Comparison of ENCODE assay signal across 26 cellular contexts in genomic region chr1:98367426-98367825, GRCh38.
"Had no signal": no experiment of that assay in that cellular context is flagged by ENCODE, and none has a peak within 500 bp of the region (broad histone marks: within the 10 kb centered on the region; RNA-seq: fewer than 3 reads in every experiment).

No MANE protein-coding gene starts in this region.

- H3K27me3 Mint-ChIP-seq: activated CD8-positive, alpha-beta T cell treated with anti-CD3 and anti-CD28 coated beads for 36 hours; activated naive CD8-positive, alpha-beta T cell treated with anti-CD3 and anti-CD28 coated beads, Interleukin-2, amount 50 U/mL, for 24 hours; activated T-cell treated with anti-CD3 and anti-CD28 coated beads, Interleukin-2, amount 50 U/mL, for 24 hours had no signal

- H3K36me3 ChIP-seq: brain microvascular endothelial cell, SJSA1 had no signal

- H3K9me3 Mint-ChIP-seq: activated CD8-positive, alpha-beta T cell treated with anti-CD3 and anti-CD28 coated beads for 36 hours; activated naive CD8-positive, alpha-beta T cell treated with anti-CD3 and anti-CD28 coated beads, Interleukin-2, amount 50 U/mL, for 24 hours; activated T-cell treated with anti-CD3 and anti-CD28 coated beads, Interleukin-2, amount 50 U/mL, for 24 hours had no signal

- H3K4me1 Mint-ChIP-seq: activated naive CD8-positive, alpha-beta T cell treated with anti-CD3 and anti-CD28 coated beads, Interleukin-2, amount 50 U/mL, for 24 hours had no signal

- H3K27ac ChIP-seq: brain microvascular endothelial cell, KMS-11, SJSA1 had no signal

- H3K36me3 Mint-ChIP-seq: activated naive CD4-positive, alpha-beta T cell treated with anti-CD3 and anti-CD28 coated beads, Interleukin-2, amount 50 U/mL, for 72 hours had no signal

- ATAC-seq: activated CD8-positive, alpha-beta T cell treated with anti-CD3 and anti-CD28 coated beads for 36 hours; activated naive CD4-positive, alpha-beta T cell treated with anti-CD3 and anti-CD28 coated beads, Interleukin-2, amount 50 U/mL, for 72 hours; activated naive CD8-positive, alpha-beta T cell treated with anti-CD3 and anti-CD28 coated beads, Interleukin-2, amount 50 U/mL, for 24 hours; Panc1 had no signal

- H3K27me3 ChIP-seq: brain microvascular endothelial cell, SJSA1 had no signal

- H3K27ac Mint-ChIP-seq: activated CD4-positive, alpha-beta T cell treated with anti-CD3 and anti-CD28 coated beads, Interleukin-2, amount 10 ng/mL, durations not matched to agents 24 days and 14 days; activated CD8-positive, alpha-beta T cell treated with anti-CD3 and anti-CD28 coated beads for 36 hours; activated naive CD4-positive, alpha-beta T cell treated with anti-CD3 and anti-CD28 coated beads, Interleukin-2, amount 50 U/mL, for 72 hours; activated naive CD8-positive, alpha-beta T cell treated with anti-CD3 and anti-CD28 coated beads, Interleukin-2, amount 50 U/mL, for 24 hours; activated T-cell treated with anti-CD3 and anti-CD28 coated beads, Interleukin-2, amount 50 U/mL, for 24 hours; activated T-helper 2 cell treated with anti-CD3 and anti-CD28 coated beads, Interferon-gamma antibody, Interleukin-2, Interleukin-4, amounts not matched to agents 10 μg/mL and 5 μg/mL and 100 μg/mL, durations not matched to agents 14 hours and 24 hours and 36 hours; T-helper 1 cell treated with Interleukin-12 subunit alpha and Interleukin-12 subunit beta and Interleukin-4 antibody, amounts not matched to agents 30 μg/mL and 1 μg/mL, for 36 hours; T-helper 2 cell treated with Interferon-gamma antibody and Interleukin-4, amounts not matched to agents 5 μg/mL and 100 μg/mL, for 36 hours had no signal

- DNase-seq: activated CD4-positive, alpha-beta T cell treated with anti-CD3 and anti-CD28 coated beads, Interleukin-2, amount 10 ng/mL, durations not matched to agents 24 days and 14 days; activated CD4-positive, alpha-beta T cell treated with anti-CD3 and anti-CD28 coated beads, Interleukin-2, amount 50 U/mL, for 4 hours; activated CD8-positive, alpha-beta T cell treated with anti-CD3 and anti-CD28 coated beads for 36 hours; activated gamma-delta T cell; activated naive CD4-positive, alpha-beta T cell treated with Interleukin-2 at 50 U/mL for 16 hours; activated naive CD8-positive, alpha-beta T cell treated with anti-CD3 and anti-CD28 coated beads, Interleukin-2, amount 50 U/mL, for 24 hours; activated T-cell treated with anti-CD3 and anti-CD28 coated beads, Interleukin-2, amount 50 U/mL, for 24 hours; anterior cingulate cortex; brain microvascular endothelial cell; MM.1S; MV-4-11; NCI-H1092; NCI-H1436 treated with DMSO at 0.1 percent for 48 hours; NCI-H1694 treated with DMSO at 0.1 percent for 48 hours; NCI-H2029; NCI-H345; NCI-H524 treated with DMSO at 0.1 percent for 48 hours; SHP77 treated with DMSO at 0.1 percent for 48 hours; SK-N-SH had no signal

- H3K4me3 ChIP-seq: SJSA1 had no signal

- H3K4me3 Mint-ChIP-seq: activated CD4-positive, alpha-beta T cell treated with anti-CD3 and anti-CD28 coated beads, Interleukin-2, amount 10 ng/mL, durations not matched to agents 24 days and 14 days; activated CD8-positive, alpha-beta T cell treated with anti-CD3 and anti-CD28 coated beads for 36 hours; activated naive CD8-positive, alpha-beta T cell treated with anti-CD3 and anti-CD28 coated beads, Interleukin-2, amount 50 U/mL, for 24 hours; activated T-cell treated with anti-CD3 and anti-CD28 coated beads, Interleukin-2, amount 50 U/mL, for 24 hours; T-helper 1 cell treated with Interleukin-12 subunit alpha and Interleukin-12 subunit beta and Interleukin-4 antibody, amounts not matched to agents 30 μg/mL and 1 μg/mL, for 36 hours; T-helper 2 cell treated with Interferon-gamma antibody and Interleukin-4, amounts not matched to agents 5 μg/mL and 100 μg/mL, for 36 hours had no signal

- H3K9me3 ChIP-seq: SJSA1, SK-N-SH had no signal

- H3K4me1 ChIP-seq: SJSA1 had no signal
